10 cellular contexts compared by ENCODE assay signal in genomic region chr5:131279209-131279608, GRCh38. TPM values are rescaled to one million over a fixed set of nuclear protein-coding genes. Genes with fewer than 3 reads are reported as not detected.
DNase-seq lines count a peak whose midpoint lies in the region; ATAC-seq, FAIRE-seq and TF ChIP-seq lines count a peak whose summit lies in the region.
"Had no signal": no experiment of that assay in that cellular context is flagged by ENCODE, and none has a peak within 500 bp of the region (broad histone marks: within the 10 kb centered on the region; RNA-seq: fewer than 3 reads in every experiment).

No MANE protein-coding gene starts in this region.

- intact Hi-C loops in GM12878 (cut with micrococcal nuclease; ENCODE audit: unreplicated experiment) = loop anchor here (10.0 kb wide), 2 partner anchors 46 to 516 kb away; partner anchors contain the start of gene FNIP1
- intact Hi-C loops in pancreas (cut with DNase I) = loop anchor here in 1 of 3 donors (10.0 kb wide), 1 partner anchor 116 kb away; no protein-coding TSS in a partner anchor

- peak overlapping the region; percentile 76 to 95 (median 81) for H3K27ac Mint-ChIP-seq in CD4-positive, CD25-positive, alpha-beta regulatory T cell

- H3K4me3 Mint-ChIP-seq in CD4-positive, CD25-positive, alpha-beta regulatory T cell = peak overlapping the region; percentile 74 to 92 (median 84)

- peaks cover 84% of the 10 kb centered on the region for H3K4me1 ChIP-seq in CD4-positive, CD25-positive, alpha-beta regulatory T cell (ENCODE audit: control insufficient read depth, insufficient read depth, low read length, poor library complexity, severe bottlenecking)
- peaks cover 55% of the 10 kb centered on the region for H3K4me1 ChIP-seq in GM12878 (ENCODE audit: control insufficient read depth, insufficient read depth, low read length)
- H3K4me1 ChIP-seq in pancreas = peaks cover 11 to 38% (median 18%) of the 10 kb centered on the region in 3 donors

- no peak for TF ChIP-seq RAD21 in GM12878 (IDR thresholded peaks at IDR 0.05; ENCODE audit: insufficient read depth, low read depth, low read length)

- no peaks in the 10 kb centered on the region for H4K20me1 ChIP-seq in GM12878 (ENCODE audit: control insufficient read depth, insufficient read depth)

- peaks cover 17% of the 10 kb centered on the region for H3K36me3 Mint-ChIP-seq in CD4-positive, CD25-positive, alpha-beta regulatory T cell

- peak overlapping the region; percentile 48 for H3K9ac ChIP-seq in GM12878 (ENCODE audit: control insufficient read depth, insufficient read depth, low read length)

- in situ Hi-C loops in GM12878 (cut with MboI) = no loop called here

- WGBS in GM12878 (ENCODE audit: insufficient coverage, insufficient replicate concordance, low lambda C conversion rate, missing lambda C conversion rate) = 0% methylated on average over 1 of the region's 1 CpG
- 76 to 92% methylated on average over 1 of the region's 1 CpG for WGBS in pancreas, 2 donors

- H3K9me3 Mint-ChIP-seq in CD4-positive, CD25-positive, alpha-beta regulatory T cell = peaks cover 0 to 7% (median 0%) of the 10 kb centered on the region in 7 donors

- TF ChIP-seq POLR2A in GM12878 (IDR thresholded peaks at IDR 0.05; ENCODE audit: low read depth, low read length) = no peak

- SMC1A ChIA-PET in GM12878 (lab: Charles Lee; ENCODE audit: uncharacterized antibody, unreplicated experiment) = interaction anchor here (0.9 to 41.3 kb wide), 7 partner anchors 10 to 106 kb away, joined by 4 to 1218 read pairs (median 18); partner anchors contain the start of gene CDC42SE2

- no peaks in the 10 kb centered on the region for H3K36me3 ChIP-seq in CD4-positive, CD25-positive, alpha-beta regulatory T cell (ENCODE audit: control insufficient read depth, insufficient read depth, low read length)
- H3K36me3 ChIP-seq in GM12878 (ENCODE audit: control insufficient read depth in 2 of 2, insufficient read depth in 2 of 2, low read length in 1 of 2) (no peaks in the 10 kb centered on the region), pancreas (no peaks in the 10 kb centered on the region)

- TF ChIP-seq EP300 in GM12878 (IDR thresholded peaks at IDR 0.05; ENCODE audit: borderline replicate concordance in 1 of 2, control insufficient read depth in 1 of 2, low read depth in 2 of 2, low read length in 2 of 2) = peak in 1 of 2 experiments; percentile 59; a peak in 2 of 4 replicates

- no peak for TF ChIP-seq CTCF in GM12878 (IDR thresholded peaks at IDR 0.05 in 2 of 3, conservative IDR thresholded peaks at IDR 0.05 in 1 of 3; ENCODE audit: control insufficient read depth in 2 of 3, extremely low read depth in 1 of 3, insufficient read depth in 1 of 3, low read depth in 3 of 3, low read length in 3 of 3)
- TF ChIP-seq CTCF in pancreas (IDR thresholded peaks at IDR 0.05) = no peak

- H2AFZ ChIP-seq in GM12878 (ENCODE audit: control insufficient read depth, low read depth, low read length) = no peak overlapping the region

- DNase-seq in CD4-positive, CD25-positive, alpha-beta regulatory T cell = no peak
- DNase-seq in GM12878 (ENCODE audit: low read depth, low spot score) (no peak), ureter (ENCODE audit: low spot score) (no peak), pancreas (no peak), hippocampal formation (lab: John Stamatoyannopoulos, UW) (no peak), SW 1271 (lab: John Stamatoyannopoulos, UW) (no peak)
- DNase-seq: activated CD4-positive, CD25-positive, alpha-beta regulatory T cell treated with anti-CD3 and anti-CD28 coated beads, Interleukin-2, amount 50 U/mL, for 72 hours had no signal

- peak overlapping the region; percentile 92 for H3K4me3 ChIP-seq in CD4-positive, CD25-positive, alpha-beta regulatory T cell (ENCODE audit: low read depth, low read length)
- H3K4me3 ChIP-seq in GM12878 (peak overlapping the region; percentile 65), pancreas (no peak overlapping the region)

- peaks cover 33 to 96% (median 81%) of the 10 kb centered on the region in 4 donors for H3K4me1 Mint-ChIP-seq in CD4-positive, CD25-positive, alpha-beta regulatory T cell

- BruUV-seq in GM12878 (replicated peaks; lab: Mats Ljungman, UMichigan) = no TSS peak

- ATAC-seq in CD4-positive, CD25-positive, alpha-beta regulatory T cell (ENCODE audit: low read depth in 2 of 2) = no peak
- ATAC-seq in GM18907 (IDR thresholded peaks at IDR 0.05; ENCODE audit: unreplicated experiment) (peak; percentile 37), HG03342 (IDR thresholded peaks at IDR 0.05; ENCODE audit: unreplicated experiment) (peak; percentile 40), GM12878 (peak; percentile 35), pancreas (no peak)

- CTCF ChIA-PET in GM12878 (lab: Yijun Ruan, JAX) = no interaction called here

- H3K27ac ChIP-seq in CD4-positive, CD25-positive, alpha-beta regulatory T cell (ENCODE audit: insufficient read depth, low read length, poor library complexity, severe bottlenecking) = peak overlapping the region; percentile 77
- H3K27ac ChIP-seq in GM12878 (ENCODE audit: control insufficient read depth, insufficient read depth) (peak overlapping the region; percentile 89), pancreas (no peak overlapping the region)

- H3K27me3 ChIP-seq in CD4-positive, CD25-positive, alpha-beta regulatory T cell (ENCODE audit: control insufficient read depth, insufficient read depth, low read length) = no peaks in the 10 kb centered on the region
- H3K27me3 ChIP-seq in GM12878 (replicated peaks in 1 of 2; ENCODE audit: control insufficient read depth in 2 of 2, insufficient read depth in 2 of 2, low read length in 1 of 2) = no peaks in the 10 kb centered on the region
- no peaks in the 10 kb centered on the region for H3K27me3 ChIP-seq in pancreas

- FAIRE-seq in GM12878 (lab: Jason Lieb, UNC) (no peak), pancreas (lab: Jason Lieb, UNC) (no peak)
- FAIRE-seq: bronchial epithelial cell had no signal

- H3K27me3 Mint-ChIP-seq in CD4-positive, CD25-positive, alpha-beta regulatory T cell = peaks cover 19% of the 10 kb centered on the region

- peak overlapping the region; percentile 97 for H3K4me2 ChIP-seq in GM12878 (ENCODE audit: control insufficient read depth, insufficient read depth)

- POLR2A ChIA-PET in GM12878 (lab: Charles Lee) = no interaction called here

- no peaks in the 10 kb centered on the region for H3K9me3 ChIP-seq in CD4-positive, CD25-positive, alpha-beta regulatory T cell (ENCODE audit: control insufficient read depth in 2 of 2, low read length in 2 of 2)
- no peaks in the 10 kb centered on the region for H3K9me3 ChIP-seq in GM12878 (replicated peaks; ENCODE audit: control insufficient read depth, insufficient read depth, low read length)
- no peaks in the 10 kb centered on the region for H3K9me3 ChIP-seq in pancreas

- H3K79me2 ChIP-seq in GM12878 (ENCODE audit: control insufficient read depth, insufficient read depth, low read length) = peaks cover 95% of the 10 kb centered on the region

- RAD21 ChIA-PET in GM12878 (lab: Charles Lee; ENCODE audit: unreplicated experiment) = interaction anchor here (6.3 kb wide), 1 partner anchor 14 kb away, joined by 70 read pairs; the partner anchor contains the start of gene CDC42SE2

TF ChIP-seq in GM12878, 131 proteins besides CTCF, POLR2A, EP300 and RAD21 (continues in another document):
- TF ChIP-seq SPI1 (IDR thresholded peaks at IDR 0.05; ENCODE audit: borderline replicate concordance, insufficient read depth, low read depth, low read length) (peak; percentile 79), NFXL1 (IDR thresholded peaks at IDR 0.05; ENCODE audit: borderline replicate concordance) (no peak), TCF7 (IDR thresholded peaks at IDR 0.05; ENCODE audit: borderline replicate concordance) (no peak), ZNF24 (IDR thresholded peaks at IDR 0.05) (peak; percentile 81), MEF2B (IDR thresholded peaks at IDR 0.05; ENCODE audit: partially characterized antibody, poor library complexity, severe bottlenecking) (peak; percentile 35), PKNOX1 (IDR thresholded peaks at IDR 0.05) (0 out of 2 replicates have a peak, but pooled peaks have one; percentile 8)

RNA-seq across cellular contexts. Expression of gene CDC42SE2, which starts 15.4 kb away (rescaled TPM):
- total RNA-seq in CD4-positive, CD25-positive, alpha-beta regulatory T cell = 241 TPM
- polyA plus RNA-seq in CD4-positive, CD25-positive, alpha-beta regulatory T cell = 100 to 1,000 TPM; 351 to 429 (median 379) TPM
- 137 and 144 TPM in 2 replicates for total RNA-seq in GM12878 (2013; cell fraction: nucleolus; rRNA removed)
- 81.7 and 101 TPM in 2 replicates for total RNA-seq in GM12878 (2014; rRNA removed)
- total RNA-seq in GM12878 (2014; rRNA removed; fragmentation: Illumina TruSeq; extraction: Trizol) = 90.7 and 91.1 TPM in 2 replicates
- 75.6 and 76.0 TPM in 2 replicates for total RNA-seq in GM12878 (2021)
- 54.3 TPM for polyA plus RNA-seq in GM12878 (2011; ENCODE audit: low read depth)
- polyA plus RNA-seq in GM12878 (2011; rRNA removed) = 148 and 215 TPM in 2 replicates
- 43.4 and 63.0 TPM in 2 replicates for polyA plus RNA-seq in GM12878 (2011; cell fraction: cytosol; rRNA removed)
- polyA plus RNA-seq in GM12878 (2011; cell fraction: nucleus; rRNA removed) = 39.5 and 43.8 TPM in 2 replicates
- 80.9 and 89.2 TPM in 2 replicates for polyA plus RNA-seq in GM12878 (2012)
- 75.2 and 106 TPM in 2 replicates for polyA plus RNA-seq in GM12878 (2014; fragmentation: Illumina TruSeq; extraction: Trizol)
- polyA plus RNA-seq in GM12878 (2014; fragmentation: Nextera tagmentation; extraction: Ambion mirVana) = 10 to 100 TPM; 57.0 to 78.8 TPM
- polyA plus RNA-seq in GM12878 (2014; rRNA removed) = 57.2 and 62.0 TPM in 2 replicates
- polyA plus RNA-seq in GM12878 (2016; fragmentation: Nextera tagmentation; extraction: Ambion mirVana) = 100 to 1,000 TPM; 113 to 116 TPM
- polyA minus RNA-seq in GM12878 (2011; rRNA and poly(A)+ RNA removed) = 107 and 140 TPM in 2 replicates
- polyA minus RNA-seq in GM12878 (2011; cell fraction: cytosol; rRNA and poly(A)+ RNA removed) = 46.4 and 47.3 TPM in 2 replicates
- 30.0 and 58.6 TPM in 2 replicates for polyA minus RNA-seq in GM12878 (2011; cell fraction: nucleus; rRNA and poly(A)+ RNA removed)
- total RNA-seq in ureter = 39.6 TPM
- total RNA-seq in pancreas = 10 to 100 TPM; 16.5 to 30.5 (median 22.3) TPM
- polyA plus RNA-seq in pancreas = 10 to 100 TPM; 10.7 to 20.5 TPM

Comparison
In these comparisons a context has a peak if more than half of its experiments do, and no peak if none do; other contexts are left out.
1. ATAC-seq: peak in GM18907 (single experiment), HG03342 (single experiment) and GM12878 (single experiment); none in CD4-positive, CD25-positive, alpha-beta regulatory T cell (0 of 2) and pancreas (0 of 4).
2. H3K27ac ChIP-seq: peak in CD4-positive, CD25-positive, alpha-beta regulatory T cell (single experiment) and GM12878 (single experiment); none in pancreas (0 of 4).
3. H3K4me3 ChIP-seq: peak in CD4-positive, CD25-positive, alpha-beta regulatory T cell (single experiment) and GM12878 (single experiment); none in pancreas (0 of 4).